In the genomic region with DNA sequence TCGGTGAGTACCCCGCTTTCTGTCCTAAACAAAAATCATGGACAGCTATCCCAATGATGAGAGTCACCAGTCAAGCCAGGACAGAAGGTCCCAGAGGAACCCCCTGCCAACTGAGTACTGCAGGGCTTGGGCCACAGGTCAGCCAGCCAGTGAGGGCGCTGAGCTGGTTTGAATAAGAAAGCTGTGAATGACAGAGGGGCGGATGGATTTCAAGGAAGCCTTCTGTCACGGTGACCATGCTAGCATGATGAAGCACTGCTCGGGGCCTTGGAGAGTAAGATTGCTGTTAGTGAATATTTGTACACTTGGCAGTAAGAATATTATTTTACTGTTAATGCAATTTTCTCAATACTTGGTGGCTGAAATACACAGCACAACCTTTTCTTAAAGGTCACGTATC, we compare ENCODE assay signal across 18 cellular contexts.
DNase-seq lines count a peak whose midpoint lies in the region; ATAC-seq, FAIRE-seq and TF ChIP-seq lines count a peak whose summit lies in the region.
"Had no signal": no experiment of that assay in that cellular context is flagged by ENCODE, and none has a peak within 500 bp of the region (broad histone marks: within the 10 kb centered on the region; RNA-seq: fewer than 3 reads in every experiment).

No MANE protein-coding gene starts in this region.

- no peaks in the 10 kb centered on the region for H3K9me3 Mint-ChIP-seq in effector memory CD8-positive, alpha-beta T cell
- H3K9me3 Mint-ChIP-seq: CD8-positive, alpha-beta T cell had no signal

- H3K4me2 ChIP-seq in H1 (ENCODE audit: insufficient read depth in 1 of 2, low read depth in 2 of 2, low read length in 2 of 2) (no peak overlapping the region), trophoblast cell (ENCODE audit: low read length) (no peak overlapping the region)
- H3K4me2 ChIP-seq: PC-9 had no signal

- DNase-seq in HEK293T (ENCODE audit: extremely low spot score): no peak
- peak; percentile 19 to 48 for DNase-seq in H1 (ENCODE audit: low read depth in 1 of 2, low spot score in 2 of 2)
- peak; percentile 54 for DNase-seq in kidney
- no peak for DNase-seq in trophoblast cell
- no peak for DNase-seq in effector memory CD8-positive, alpha-beta T cell
- DNase-seq in uterus: no peak
- DNase-seq: BE2C; CD8-positive, alpha-beta T cell; DND-41; GF-D8; HCEC 1CT; NCI-H1417 treated with DMSO at 0.1 percent for 48 hours; NCI-H2029 treated with DMSO at 0.1 percent for 48 hours; NCI-H2227 treated with DMSO at 0.1 percent for 48 hours; NCI-H526; PC-9 had no signal

- no peak overlapping the region for H3K27ac Mint-ChIP-seq in effector memory CD8-positive, alpha-beta T cell
- H3K27ac Mint-ChIP-seq: CD8-positive, alpha-beta T cell; IgD-negative memory B cell had no signal

- TF ChIP-seq RAD21 in H1 (IDR thresholded peaks at IDR 0.05 in 1 of 2, conservative IDR thresholded peaks at IDR 0.05 in 1 of 2; ENCODE audit: low read depth in 2 of 2, low read length in 2 of 2): no peak; a peak in 1 of 4 replicates

- no peaks in the 10 kb centered on the region for H3K9me3 ChIP-seq in H1 (ENCODE audit: insufficient read depth in 2 of 2, low read depth in 1 of 2, low read length in 1 of 2)
- no peaks in the 10 kb centered on the region for H3K9me3 ChIP-seq in kidney (ENCODE audit: control insufficient read depth in 1 of 2, low read length in 2 of 2)
- H3K9me3 ChIP-seq in trophoblast cell (ENCODE audit: insufficient read depth, low read depth, low read length): no peaks in the 10 kb centered on the region
- no peaks in the 10 kb centered on the region for H3K9me3 ChIP-seq in uterus
- H3K9me3 ChIP-seq: BE2C had no signal

- H4K8ac ChIP-seq in H1 (ENCODE audit: extremely low read depth, insufficient read depth, low read length) (no peak overlapping the region), trophoblast cell (ENCODE audit: low read depth, low read length) (peak overlapping the region; percentile 54)

- TF ChIP-seq POLR2A in H1 (IDR thresholded peaks at IDR 0.05; ENCODE audit: control extremely low read depth in 1 of 2, low read depth in 2 of 2, low read length in 2 of 2) (no peak), uterus (IDR thresholded peaks at IDR 0.05) (no peak)

- H3K79me2 ChIP-seq in H1 (ENCODE audit: control insufficient read depth in 1 of 2, insufficient read depth in 2 of 2, low read length in 2 of 2): no peaks in the 10 kb centered on the region
- no peaks in the 10 kb centered on the region for H3K79me2 ChIP-seq in trophoblast cell (ENCODE audit: control insufficient read depth, insufficient read depth, low read length, poor library complexity)

- H2BK15ac ChIP-seq in H1 (ENCODE audit: low read length): no peak overlapping the region

- WGBS in H1 (ENCODE audit: extremely low coverage in 1 of 2, insufficient coverage in 1 of 2, insufficient read length in 1 of 2, insufficient replicate concordance in 2 of 2, low coverage in 1 of 2, low lambda C conversion rate in 2 of 2, missing lambda C conversion rate in 1 of 2), 2 experiments: 47% methylated on average over 7 of the region's 7 CpGs; no CpG with 5 or more reads in 1 of the 2 experiments
- WGBS in trophoblast cell (ENCODE audit: extremely low coverage, insufficient coverage, insufficient read length): no CpG with 5 or more reads among the region's 7 CpGs

- H3K27me3 ChIP-seq in H1 (replicated peaks in 1 of 4; ENCODE audit: control insufficient read depth in 3 of 4, extremely low read depth in 1 of 4, insufficient read depth in 3 of 4, low read length in 3 of 4) (no peaks in the 10 kb centered on the region), trophoblast cell (ENCODE audit: insufficient read depth, low read length) (no peaks in the 10 kb centered on the region), uterus (no peaks in the 10 kb centered on the region)
- H3K27me3 ChIP-seq: BE2C had no signal

- POLR2A ChIA-PET in HEK293T (lab: Yijun Ruan, JAX) (no interaction called here), H1 (lab: Charles Lee; ENCODE audit: partially characterized antibody) (no interaction called here)

- H3K56ac ChIP-seq in H1 (replicated peaks; ENCODE audit: insufficient read length, low read depth, low read length): no peak overlapping the region

- H2BK12ac ChIP-seq in H1 (ENCODE audit: low read depth, low read length): no peak overlapping the region
- H2BK12ac ChIP-seq in trophoblast cell (ENCODE audit: low read length): no peak overlapping the region

- no peak overlapping the region for H2BK20ac ChIP-seq in H1 (ENCODE audit: low read length)

- no peaks in the 10 kb centered on the region for H4K20me1 ChIP-seq in H1 (replicated peaks in 1 of 2; ENCODE audit: control insufficient read depth in 1 of 2, insufficient read depth in 2 of 2, low read length in 2 of 2)

- intact Hi-C loops in kidney (cut with DNase I): no loop called here
- intact Hi-C loops in uterus (cut with DNase I; ENCODE audit: low total_unique reads): no loop called here

- H3K4me1 ChIP-seq in H1 (replicated peaks in 1 of 4; ENCODE audit: control insufficient read depth in 3 of 4, insufficient read depth in 4 of 4, low read length in 3 of 4) (no peaks in the 10 kb centered on the region), kidney (ENCODE audit: control insufficient read depth in 1 of 2, insufficient read depth in 1 of 2, low read depth in 1 of 2, low read length in 2 of 2) (no peaks in the 10 kb centered on the region), trophoblast cell (ENCODE audit: control insufficient read depth in 1 of 2, insufficient read depth in 2 of 2, low read length in 2 of 2) (no peaks in the 10 kb centered on the region), uterus (no peaks in the 10 kb centered on the region)
- H3K4me1 ChIP-seq: BE2C had no signal

- no peak overlapping the region for H4K91ac ChIP-seq in H1 (replicated peaks; ENCODE audit: insufficient read length, low read length)
- H4K91ac ChIP-seq in trophoblast cell (ENCODE audit: low read depth, low read length): no peak overlapping the region

- H2BK5ac ChIP-seq in H1 (ENCODE audit: low read depth, low read length) (no peak overlapping the region), trophoblast cell (ENCODE audit: low read depth, low read length, poor library complexity) (no peak overlapping the region)

- H3K18ac ChIP-seq in H1 (ENCODE audit: extremely low read depth, low read length): no peak overlapping the region
- H3K18ac ChIP-seq in trophoblast cell (ENCODE audit: low read length): no peak overlapping the region

- no peaks in the 10 kb centered on the region for H3K36me3 Mint-ChIP-seq in effector memory CD8-positive, alpha-beta T cell (ENCODE audit: insufficient read depth)
- H3K36me3 Mint-ChIP-seq: CD8-positive, alpha-beta T cell; IgD-negative memory B cell had no signal

- no peaks in the 10 kb centered on the region for H3K4me1 Mint-ChIP-seq in effector memory CD8-positive, alpha-beta T cell (ENCODE audit: low read depth in 2 of 2)
- H3K4me1 Mint-ChIP-seq: IgD-negative memory B cell had no signal

- no peaks in the 10 kb centered on the region for H3K23me2 ChIP-seq in H1 (ENCODE audit: low read depth, low read length)

- H3K23ac ChIP-seq in H1 (ENCODE audit: insufficient read length) (no peak overlapping the region), trophoblast cell (ENCODE audit: low read length) (no peak overlapping the region)

- H4K12ac ChIP-seq in trophoblast cell (ENCODE audit: low read depth, low read length): no peak overlapping the region

- no peaks in the 10 kb centered on the region for H3K79me1 ChIP-seq in H1 (ENCODE audit: low read depth, low read length)
- no peaks in the 10 kb centered on the region for H3K79me1 ChIP-seq in trophoblast cell (ENCODE audit: low read length)

- H3K4ac ChIP-seq in H1 (replicated peaks; ENCODE audit: insufficient read length, low read depth, low read length): no peak overlapping the region
- no peak overlapping the region for H3K4ac ChIP-seq in trophoblast cell (ENCODE audit: low read depth, low read length)

- no peak overlapping the region for H3K9ac ChIP-seq in H1 (replicated peaks in 1 of 4; ENCODE audit: extremely low read depth in 1 of 4, low read depth in 3 of 4, low read length in 3 of 4)
- no peak overlapping the region for H3K9ac ChIP-seq in kidney (ENCODE audit: low read length in 2 of 2)
- H3K9ac ChIP-seq in trophoblast cell (ENCODE audit: low read length): no peak overlapping the region

- no peak for ATAC-seq in effector memory CD8-positive, alpha-beta T cell (replicated peaks)
- no peak for ATAC-seq in GM18873 (IDR thresholded peaks at IDR 0.05; ENCODE audit: low FRiP score, unreplicated experiment)
- ATAC-seq: CD8-positive, alpha-beta T cell had no signal

- TF ChIP-seq EP300 in H1 (IDR thresholded peaks at IDR 0.05; ENCODE audit: borderline replicate concordance in 1 of 2, low read depth in 2 of 2, low read length in 2 of 2): no peak

- H2AK5ac ChIP-seq in H1 (ENCODE audit: low read depth, low read length): no peak overlapping the region
- H2AK5ac ChIP-seq in trophoblast cell (ENCODE audit: low read length): peak overlapping the region; percentile 46

- H2AFZ ChIP-seq in H1 (ENCODE audit: low read length) (no peak overlapping the region), trophoblast cell (ENCODE audit: insufficient read depth, low read length, poor library complexity) (peak overlapping the region; percentile 54)
- H2AFZ ChIP-seq: PC-9 had no signal

- H3K4me3 ChIP-seq in H1 (ENCODE audit: extremely low read depth in 1 of 4, insufficient read depth in 2 of 4, low read depth in 3 of 4, low read length in 4 of 4): no peak overlapping the region
- no peak overlapping the region for H3K4me3 ChIP-seq in kidney (ENCODE audit: low read length in 2 of 2)
- H3K4me3 ChIP-seq in trophoblast cell (ENCODE audit: low read depth, low read length): no peak overlapping the region
- H3K4me3 ChIP-seq in uterus: no peak overlapping the region
- H3K4me3 ChIP-seq: PC-9 had no signal

- H3K27ac ChIP-seq in H1 (ENCODE audit: low read depth, low read length): no peak overlapping the region
- H3K27ac ChIP-seq in kidney (ENCODE audit: low read depth in 2 of 2, low read length in 2 of 2): no peak overlapping the region
- H3K27ac ChIP-seq in trophoblast cell (ENCODE audit: low read depth, low read length): no peak overlapping the region
- no peak overlapping the region for H3K27ac ChIP-seq in uterus
- H3K27ac ChIP-seq: PC-9 had no signal

- no peak overlapping the region for H4K5ac ChIP-seq in H1 (ENCODE audit: insufficient read length, low read depth, low read length)

- H3K14ac ChIP-seq in H1 (ENCODE audit: insufficient read length) (no peak overlapping the region), trophoblast cell (ENCODE audit: low read length) (no peak overlapping the region)

- no peaks in the 10 kb centered on the region for H3K27me3 Mint-ChIP-seq in effector memory CD8-positive, alpha-beta T cell
- H3K27me3 Mint-ChIP-seq: IgD-negative memory B cell had no signal

- FAIRE-seq in H1 (lab: Jason Lieb, UNC) (no peak), kidney (lab: Jason Lieb, UNC) (no peak)

- CTCF ChIA-PET in HEK293T (lab: Yijun Ruan, JAX) (interaction anchor here (0.6 to 1.4 kb wide), 2 partner anchors 14 to 998 kb away, joined by 4 read pairs; no protein-coding TSS in a partner anchor), H1 (lab: Charles Lee; ENCODE audit: partially characterized antibody) (interaction anchor here (0.6 kb wide), 4 partner anchors 10 to 309 kb away, joined by 3 to 4 read pairs (median 3); no protein-coding TSS in a partner anchor)

- no peak overlapping the region for H3K4me3 Mint-ChIP-seq in effector memory CD8-positive, alpha-beta T cell
- H3K4me3 Mint-ChIP-seq: CD8-positive, alpha-beta T cell; IgD-negative memory B cell had no signal

- no peak overlapping the region for H2BK120ac ChIP-seq in H1 (replicated peaks; ENCODE audit: low read depth, low read length)
- H2BK120ac ChIP-seq in trophoblast cell (ENCODE audit: insufficient read depth, low read length, poor library complexity): no peak overlapping the region

- no peak for TF ChIP-seq CTCF in H1 (IDR thresholded peaks at IDR 0.05; ENCODE audit: control extremely low read depth in 1 of 3, insufficient read depth in 1 of 3, low read depth in 1 of 3, low read length in 3 of 3)
- no peak for TF ChIP-seq CTCF in kidney (IDR thresholded peaks at IDR 0.05; ENCODE audit: borderline replicate concordance, extremely low read depth, insufficient read depth)
- no peak for TF ChIP-seq CTCF in uterus (IDR thresholded peaks at IDR 0.05)

- H3K36me3 ChIP-seq in H1 (ENCODE audit: control insufficient read depth in 2 of 4, insufficient read depth in 4 of 4, low read length in 3 of 4): no peaks in the 10 kb centered on the region
- no peaks in the 10 kb centered on the region for H3K36me3 ChIP-seq in kidney (ENCODE audit: control insufficient read depth in 1 of 2, insufficient read depth in 2 of 2, low read length in 2 of 2)
- H3K36me3 ChIP-seq in trophoblast cell (ENCODE audit: control insufficient read depth in 1 of 2, insufficient read depth in 2 of 2, low read length in 2 of 2): no peaks in the 10 kb centered on the region
- H3K36me3 ChIP-seq in uterus: no peaks in the 10 kb centered on the region
- H3K36me3 ChIP-seq: BE2C had no signal

Comparison
In these comparisons a context has a peak if more than half of its experiments do, and no peak if none do; other contexts are left out.
1. DNase-seq: peak in H1 (2 of 2) and kidney (single experiment); none in HEK293T (single experiment), trophoblast cell (0 of 2), effector memory CD8-positive, alpha-beta T cell (0 of 3) and uterus (0 of 2).